In genomic region chr5:83000448-83000847, GRCh38 we compare ENCODE assay signal across 21 cellular contexts.
A peak's percentile ranks its signal among the peaks of the same experiment; 100 is the strongest.
DNase-seq lines count a peak whose midpoint lies in the region; ATAC-seq, FAIRE-seq and TF ChIP-seq lines count a peak whose summit lies in the region.
"Had no signal": no experiment of that assay in that cellular context is flagged by ENCODE, and none has a peak within 500 bp of the region (broad histone marks: within the 10 kb centered on the region; RNA-seq: fewer than 3 reads in every experiment).

No MANE protein-coding gene starts in this region.

- H3K9me2 ChIP-seq in neural cell (ENCODE audit: insufficient read depth, low read length) = no peaks in the 10 kb centered on the region

- H3K4me3 ChIP-seq in endothelial cell of umbilical vein (replicated peaks in 1 of 3; ENCODE audit: insufficient read depth in 1 of 3, low read depth in 1 of 3, low read length in 3 of 3) (no peak overlapping the region), neural cell (ENCODE audit: low read length) (no peak overlapping the region), right cardiac atrium (ENCODE audit: low read length) (no peak overlapping the region)
- H3K4me3 ChIP-seq: BLaER1, coronary artery, esophagus squamous epithelium, tibial artery had no signal

- no peaks in the 10 kb centered on the region for H3K9me1 ChIP-seq in endothelial cell of umbilical vein (replicated peaks; ENCODE audit: control insufficient read depth, extremely low read depth, insufficient read depth, low read length)

- H2AFZ ChIP-seq in endothelial cell of umbilical vein (ENCODE audit: low read depth, low read length) = no peak overlapping the region
- no peak overlapping the region for H2AFZ ChIP-seq in neural cell (ENCODE audit: low read depth, low read length)

- TF ChIP-seq POLR2A in endothelial cell of umbilical vein (IDR thresholded peaks at IDR 0.05; ENCODE audit: low read depth, low read length) = no peak

- POLR2A ChIA-PET in endothelial cell of umbilical vein (lab: Charles Lee) = no interaction called here

- H4K20me1 ChIP-seq in endothelial cell of umbilical vein (replicated peaks; ENCODE audit: control insufficient read depth, extremely low read depth, insufficient read depth, low read length) = no peaks in the 10 kb centered on the region
- H4K20me1 ChIP-seq in neural cell (ENCODE audit: insufficient read depth) = no peaks in the 10 kb centered on the region
- H4K20me1 ChIP-seq: BLaER1 had no signal

- no TSS peak for BruUV-seq in endothelial cell of umbilical vein (replicated peaks; lab: Mats Ljungman, UMichigan)

- no peak overlapping the region for H3K4me2 ChIP-seq in endothelial cell of umbilical vein (ENCODE audit: insufficient read depth, low read length)
- H3K4me2 ChIP-seq in neural cell (ENCODE audit: low read length) = no peak overlapping the region
- H3K4me2 ChIP-seq: BLaER1 had no signal

- TF ChIP-seq CTCF in endothelial cell of umbilical vein (IDR thresholded peaks at IDR 0.05; ENCODE audit: extremely low read depth in 1 of 2, insufficient read depth in 1 of 2, low read depth in 1 of 2, low read length in 2 of 2) (no peak), neural cell (IDR thresholded peaks at IDR 0.05; ENCODE audit: poor library complexity, severe bottlenecking) (no peak)

- dilution Hi-C loops in endothelial cell of umbilical vein (cut with MboI; ENCODE audit: extremely low pct_ligation_motif_present, low sequenced_read_pairs) = no loop called here

- H3K79me2 ChIP-seq in endothelial cell of umbilical vein (ENCODE audit: control insufficient read depth, insufficient read depth, low read length) (no peaks in the 10 kb centered on the region), neural cell (replicated peaks; ENCODE audit: insufficient read depth, low read length) (peaks cover 41% of the 10 kb centered on the region)

- no peak for TF ChIP-seq EP300 in neural cell (conservative IDR thresholded peaks at IDR 0.05; ENCODE audit: poor library complexity, severe bottlenecking)

- peak; percentile 85 for FAIRE-seq in endothelial cell of umbilical vein (lab: Jason Lieb, UNC)
- FAIRE-seq: small intestine had no signal

- 69% methylated on average over 2 of the region's 2 CpGs for WGBS in right cardiac atrium

- DNase-seq in Daoy (ENCODE audit: low read depth) (peak; percentile 66), NCI-H69 (lab: John Stamatoyannopoulos, UW) (peak; percentile 70), endothelial cell of umbilical vein (ENCODE audit: low read depth, low spot score) (peak; percentile 28), right cardiac atrium (no peak), NCI-H2029 treated with DMSO at 0.1 percent for 48 hours (lab: John Stamatoyannopoulos, UW) (no peak)
- DNase-seq: activated CD8-positive, alpha-beta memory T cell treated with anti-CD3 and anti-CD28 coated beads, Interleukin-2, amount 50 U/mL, for 4 hours; activated naive CD4-positive, alpha-beta T cell; anterior cingulate cortex; DMS 273 treated with DMSO at 0.1 percent for 48 hours; esophagus squamous epithelium; hippocampal formation; NCI-H1092 treated with DMSO at 0.1 percent for 48 hours; NK-92 treated with Interleukin-12 subunit alpha and Interleukin-12 subunit beta, amount 100 ng/mL, for 24 hours; SHP77; tibial artery had no signal

- ATAC-seq in right cardiac atrium (no peak), HG03159 (IDR thresholded peaks at IDR 0.05; ENCODE audit: unreplicated experiment) (no peak), GM21737 (IDR thresholded peaks at IDR 0.05; ENCODE audit: unreplicated experiment) (no peak)

- CTCF ChIA-PET in endothelial cell of umbilical vein (lab: Charles Lee) = interaction anchor here (1.5 kb wide), 1 partner anchor 11 kb away, joined by 3 read pairs; no protein-coding TSS in a partner anchor

- no peak overlapping the region for H3K9ac ChIP-seq in endothelial cell of umbilical vein (replicated peaks; ENCODE audit: extremely low read depth, insufficient read depth, low read length)
- no peak overlapping the region for H3K9ac ChIP-seq in neural cell (ENCODE audit: low read length)
- H3K9ac ChIP-seq: BLaER1 had no signal

- H3K27me3 ChIP-seq in endothelial cell of umbilical vein (ENCODE audit: control insufficient read depth in 2 of 2, insufficient read depth in 2 of 2, low read length in 2 of 2) = peaks cover 1 to 6% of the 10 kb centered on the region in 2 experiments
- no peaks in the 10 kb centered on the region for H3K27me3 ChIP-seq in neural cell (ENCODE audit: insufficient read depth, low read depth, low read length)
- no peaks in the 10 kb centered on the region for H3K27me3 ChIP-seq in right cardiac atrium (ENCODE audit: control insufficient read depth, insufficient read depth)
- H3K27me3 ChIP-seq: BLaER1, esophagus squamous epithelium, tibial artery had no signal

- no peak overlapping the region for H3K27ac ChIP-seq in endothelial cell of umbilical vein (ENCODE audit: insufficient read depth, low read depth, low read length)
- peak overlapping the region; percentile 95 for H3K27ac ChIP-seq in neural cell (ENCODE audit: low read length)
- H3K27ac ChIP-seq in right cardiac atrium (ENCODE audit: low read length) = no peak overlapping the region
- H3K27ac ChIP-seq: BLaER1, coronary artery, esophagus squamous epithelium, tibial artery had no signal

- no peaks in the 10 kb centered on the region for H3K36me3 ChIP-seq in endothelial cell of umbilical vein (ENCODE audit: control insufficient read depth in 2 of 2, extremely low read depth in 1 of 2, insufficient read depth in 2 of 2, low read length in 2 of 2)
- no peaks in the 10 kb centered on the region for H3K36me3 ChIP-seq in neural cell (ENCODE audit: insufficient read depth, low read length)
- H3K36me3 ChIP-seq: BLaER1, esophagus squamous epithelium, tibial artery had no signal

- H3K9me3 ChIP-seq in endothelial cell of umbilical vein (replicated peaks; ENCODE audit: control insufficient read depth, insufficient read depth, low read length) = no peaks in the 10 kb centered on the region
- no peaks in the 10 kb centered on the region for H3K9me3 ChIP-seq in neural cell (ENCODE audit: low read length)
- no peaks in the 10 kb centered on the region for H3K9me3 ChIP-seq in right cardiac atrium (ENCODE audit: control insufficient read depth, low read length)
- H3K9me3 ChIP-seq: BLaER1, esophagus squamous epithelium, tibial artery had no signal

- intact Hi-C loops in endothelial cell of umbilical vein (cut with micrococcal nuclease) = no loop called here
- intact Hi-C loops in right cardiac atrium (cut with DNase I) = no loop called here

- TF ChIP-seq RAD21 in neural cell (conservative IDR thresholded peaks at IDR 0.05) = no peak

- peaks cover 7% of the 10 kb centered on the region for H3K4me1 ChIP-seq in endothelial cell of umbilical vein (ENCODE audit: control insufficient read depth, extremely low read depth, insufficient read depth, low read length)
- no peaks in the 10 kb centered on the region for H3K4me1 ChIP-seq in right cardiac atrium (ENCODE audit: control insufficient read depth, insufficient read depth, low read length)
- H3K4me1 ChIP-seq: BLaER1, esophagus squamous epithelium, tibial artery had no signal

- H3F3A ChIP-seq in neural cell (ENCODE audit: insufficient read depth, low read length, poor library complexity, severe bottlenecking) = peaks cover 12% of the 10 kb centered on the region

TF ChIP-seq in endothelial cell of umbilical vein, 7 proteins besides CTCF, POLR2A, EP300 and RAD21:
- TF ChIP-seq POLR2AphosphoS5 (IDR thresholded peaks at IDR 0.05; ENCODE audit: insufficient read depth, low read depth, low read length) (peak; percentile 32), GATA2 (IDR thresholded peaks at IDR 0.05; ENCODE audit: insufficient read depth, insufficient read length, low read depth, low read length) (no peak), FOS (IDR thresholded peaks at IDR 0.05; ENCODE audit: borderline replicate concordance, insufficient read depth, low read length) (peak; percentile 8), MYC (IDR thresholded peaks at IDR 0.05; ENCODE audit: low read depth, low read length) (no peak), EZH2 (IDR thresholded peaks at IDR 0.05; ENCODE audit: borderline replicate concordance, low read depth, low read length, severe bottlenecking) (no peak), JUN (IDR thresholded peaks at IDR 0.05; ENCODE audit: borderline replicate concordance, insufficient read depth, insufficient read length, low read depth) (peak; percentile 18)

TF ChIP-seq in neural cell, 6 proteins besides CTCF, POLR2A, EP300 and RAD21:
- TF ChIP-seq REST (IDR thresholded peaks at IDR 0.05; ENCODE audit: borderline replicate concordance) (no peak), POLR2AphosphoS5 (IDR thresholded peaks at IDR 0.05) (no peak), SMC3 (conservative IDR thresholded peaks at IDR 0.05; ENCODE audit: poor library complexity) (no peak), MXI1 (conservative IDR thresholded peaks at IDR 0.05; ENCODE audit: poor library complexity, severe bottlenecking) (no peak), TAF1 (IDR thresholded peaks at IDR 0.05; ENCODE audit: low read depth) (no peak), EZH2 (IDR thresholded peaks at IDR 0.05; ENCODE audit: borderline replicate concordance, insufficient read depth, low read length, poor library complexity, severe bottlenecking) (no peak)

Comparison
In these comparisons a context has a peak if more than half of its experiments do, and no peak if none do; other contexts are left out.
1. DNase-seq: peak in Daoy (single experiment), NCI-H69 (single experiment) and endothelial cell of umbilical vein (single experiment); none in right cardiac atrium (0 of 3) and NCI-H2029 treated with DMSO at 0.1 percent for 48 hours (single experiment).